In genomic region chr3:6315906-6316305, GRCh38 we compare ENCODE assay signal across 7 cellular contexts.
"Had no signal": no experiment of that assay in that cellular context is flagged by ENCODE, and none has a peak within 500 bp of the region (broad histone marks: within the 10 kb centered on the region; RNA-seq: fewer than 3 reads in every experiment).

No MANE protein-coding gene starts in this region.

- FAIRE-seq: H1, H54, HTR-8/SVneo had no signal

- ATAC-seq: GM23338 had no signal

- DNase-seq: H9, HCEC 1CT, KBM-7 had no signal
